ENCODE assay signal across 30 cellular contexts in genomic region chr7:1475393-1475792, GRCh38.
"Had no signal": no experiment of that assay in that cellular context is flagged by ENCODE, and none has a peak within 500 bp of the region (broad histone marks: within the 10 kb centered on the region; RNA-seq: fewer than 3 reads in every experiment).

No MANE protein-coding gene starts in this region.

- ATAC-seq: activated CD4-positive, CD25-positive, alpha-beta regulatory T cell treated with anti-CD3 and anti-CD28 coated beads, Interleukin-2, amount 50 U/mL, for 24 hours; activated naive CD8-positive, alpha-beta T cell treated with anti-CD3 and anti-CD28 coated beads, Interleukin-2, amount 50 U/mL, for 24 hours; activated T-cell treated with anti-CD3 and anti-CD28 coated beads, Interleukin-2, amount 50 U/mL, for 72 hours; body of pancreas; effector memory CD8-positive, alpha-beta T cell; gastrocnemius medialis; T-cell had no signal

- H3K4me3 ChIP-seq: adrenal gland, body of pancreas, esophagus muscularis mucosa, gastrocnemius medialis, heart left ventricle had no signal

- H3K27me3 ChIP-seq: adrenal gland, body of pancreas, esophagus muscularis mucosa, foreskin keratinocyte, gastrocnemius medialis, heart left ventricle had no signal

- H3K27ac ChIP-seq: adrenal gland, body of pancreas, foreskin keratinocyte, gastrocnemius medialis, heart left ventricle, WERI-Rb-1 had no signal

- DNase-seq: activated B cell treated with CpG ODN at 0.5 μM for 24 hours; activated CD4-positive, alpha-beta memory T cell treated with anti-CD3 and anti-CD28 coated beads, Interleukin-2, amount 10 ng/mL, durations not matched to agents 7 days and 5 days; activated CD4-positive, alpha-beta T cell treated with anti-CD3 and anti-CD28 coated beads, Interleukin-2, amount 10 ng/mL, durations not matched to agents 7 days and 5 days; activated CD4-positive, alpha-beta T cell treated with anti-CD3 and anti-CD28 coated beads, Interleukin-2, amount 50 U/mL, for 4 hours; activated CD8-positive, alpha-beta memory T cell treated with anti-CD3 and anti-CD28 coated beads, Interleukin-2, amount 50 U/mL, for 48 hours; activated gamma-delta T cell; activated naive CD4-positive, alpha-beta T cell treated with Interleukin-2 at 50 U/mL for 16 hours; activated naive CD8-positive, alpha-beta T cell treated with anti-CD3 and anti-CD28 coated beads for 36 hours; activated naive CD8-positive, alpha-beta T cell treated with anti-CD3 and anti-CD28 coated beads, Interleukin-2, amount 50 U/mL, for 24 hours; activated T-cell treated with anti-CD3 and anti-CD28 coated beads for 4 hours; activated T-cell treated with anti-CD3 and anti-CD28 coated beads, Interleukin-2, amount 50 U/mL, for 24 hours; activated T-cell treated with anti-CD3 and anti-CD28 coated beads, Interleukin-2, amount 50 U/mL, for 72 hours; adrenal gland; amygdala; aorta; body of pancreas; caudate nucleus; cortex of kidney; effector CD4-positive, alpha-beta T cell; effector memory CD8-positive, alpha-beta T cell; erythroblast; gastrocnemius medialis; glutamatergic neuron; heart left ventricle; T-cell; T1000; WERI-Rb-1 had no signal

- H3K4me1 ChIP-seq: gastrocnemius medialis had no signal

- H3K9me3 ChIP-seq: adrenal gland, body of pancreas, esophagus muscularis mucosa, gastrocnemius medialis, heart left ventricle had no signal
